Comparison of ENCODE assay signal across 7 cellular contexts in genomic region chr7:66685663-66686062, GRCh38. TPM values are rescaled to one million over a fixed set of nuclear protein-coding genes. Genes with fewer than 3 reads are reported as not detected.
DNase-seq lines count a peak whose midpoint lies in the region; ATAC-seq and TF ChIP-seq lines count a peak whose summit lies in the region.
"Not testable (repeated sequence)": the region's sequence is repeated elsewhere in the genome, so short reads cannot be mapped to it uniquely, and the experiment has no call there.

No MANE protein-coding gene starts in this region.

- peaks cover 31% of the 10 kb centered on the region for H3K36me3 Mint-ChIP-seq in HFFc6 (ENCODE audit: low read depth)
- not testable (repeated sequence) for H3K36me3 Mint-ChIP-seq in progenitor cell of endocrine pancreas (ENCODE audit: insufficient read depth)

- H3K27ac Mint-ChIP-seq in HFFc6 (0 out of 2 replicates have a peak overlapping the region, but pooled peaks have one; percentile 64), progenitor cell of endocrine pancreas (peak overlapping the region; percentile 41)

- H3K27ac ChIP-seq in 22Rv1 (peak overlapping the region; percentile 21), RWPE2 (ENCODE audit: poor library complexity, severe bottlenecking) (peak overlapping the region; percentile 2)
- H3K27ac ChIP-seq in colonic mucosa = not testable (repeated sequence)

- ATAC-seq in RWPE2 (ENCODE audit: low read depth) = not testable (repeated sequence)
- ATAC-seq in left colon = peak; percentile 53

- H3K4me1 Mint-ChIP-seq in HFFc6 (ENCODE audit: low read depth) (peaks cover 33% of the 10 kb centered on the region), progenitor cell of endocrine pancreas (ENCODE audit: low read depth) (peaks cover 16% of the 10 kb centered on the region)

- not testable (repeated sequence) for H3K4me3 Mint-ChIP-seq in HFFc6; progenitor cell of endocrine pancreas (ENCODE audit: low read depth)

- not testable (repeated sequence) for H3K27me3 Mint-ChIP-seq in HFFc6 (ENCODE audit: insufficient read depth); progenitor cell of endocrine pancreas

- not testable (repeated sequence) for H3K9me3 ChIP-seq in RWPE2 (ENCODE audit: severe bottlenecking); colonic mucosa

- intact Hi-C loops in colonic mucosa (cut with DNase I); left colon (cut with DNase I, micrococcal nuclease): not testable (repeated sequence)

- not testable (repeated sequence) for DNase-seq in HFFc6; RWPE2 (ENCODE audit: low spot score); left colon; progenitor cell of endocrine pancreas (ENCODE audit: low spot score, unreplicated experiment)
- DNase-seq in NCI-H146 (lab: John Stamatoyannopoulos, UW) = peak; percentile 5
- peak; percentile 65 for DNase-seq in colonic mucosa

- H3K9ac ChIP-seq in colonic mucosa (ENCODE audit: low read depth in 2 of 2, low read length in 2 of 2) = not testable (repeated sequence)

- H3K9me3 Mint-ChIP-seq in HFFc6 = peaks cover 13% of the 10 kb centered on the region
- H3K9me3 Mint-ChIP-seq in progenitor cell of endocrine pancreas (ENCODE audit: low read depth) = not testable (repeated sequence)

- TF ChIP-seq CTCF in 22Rv1 (IDR thresholded peaks at IDR 0.05); HFFc6 (IDR thresholded peaks at IDR 0.05); RWPE2 (IDR thresholded peaks at IDR 0.05; ENCODE audit: poor library complexity, severe bottlenecking); colonic mucosa (IDR thresholded peaks at IDR 0.05); progenitor cell of endocrine pancreas (IDR thresholded peaks at IDR 0.05; ENCODE audit: unreplicated experiment): not testable (repeated sequence)

- H3K4me3 ChIP-seq in RWPE2 (ENCODE audit: severe bottlenecking); colonic mucosa: not testable (repeated sequence)

- H3K36me3 ChIP-seq in RWPE2 (ENCODE audit: low read depth); colonic mucosa: not testable (repeated sequence)

- not testable (repeated sequence) for H3K4me1 ChIP-seq in RWPE2 (ENCODE audit: insufficient read depth, poor library complexity, severe bottlenecking); colonic mucosa

- H3K27me3 ChIP-seq in RWPE2 (ENCODE audit: insufficient read depth, poor library complexity, severe bottlenecking); colonic mucosa: not testable (repeated sequence)

RNA-seq across cellular contexts. Expression of gene RABGEF1, which starts 54.9 kb away (rescaled TPM):
- 10 to 100 TPM; 38.6 to 45.3 (median 42.5) TPM for total RNA-seq in HFFc6 (2021; fragmentation: NEBNext Ultra II Directional; extraction: Animal tissue kit (Norgen Biotek cat#: 25700))
- total RNA-seq in colonic mucosa (10 to 100 TPM; 19.1 to 25.1 TPM), left colon (10 to 100 TPM; 25.3 to 27.1 TPM), progenitor cell of endocrine pancreas (18.6 and 19.4 TPM in 2 replicates)

RNA-seq across cellular contexts. Expression of gene KCTD7, which starts 57.0 kb away (rescaled TPM):
- 10 to 100 TPM in 3 of 6 experiments, 1 to 10 TPM in 3; 8.2 to 11.8 (median 10.1) TPM for total RNA-seq in HFFc6 (2021; fragmentation: NEBNext Ultra II Directional; extraction: Animal tissue kit (Norgen Biotek cat#: 25700))
- total RNA-seq in colonic mucosa (1 to 10 TPM; 4.1 to 6.1 TPM), left colon (1 to 10 TPM; 5.6 to 8.6 TPM), progenitor cell of endocrine pancreas (8.5 and 12.3 TPM in 2 replicates)
